8 cellular contexts compared by ENCODE assay signal in genomic region chr16:48126801-48127644, GRCh38. TPM values are rescaled to one million over a fixed set of nuclear protein-coding genes. Genes with fewer than 3 reads are reported as not detected.
DNase-seq lines count a peak whose midpoint lies in the region; ATAC-seq and TF ChIP-seq lines count a peak whose summit lies in the region.

No MANE protein-coding gene starts in this region.

- TF ChIP-seq CTCF in WTC11 (IDR thresholded peaks at IDR 0.05), result no peak

- H3K9ac ChIP-seq in Karpas-422 (ENCODE audit: low read length), result peak overlapping the region; percentile 23

- H3K4me2 ChIP-seq in Karpas-422 (ENCODE audit: low read depth, low read length, poor library complexity, severe bottlenecking), result peak overlapping the region; percentile 53

- H3K9me3 Mint-ChIP-seq in WTC11, result no peaks in the 10 kb centered on the region

- H3K79me2 ChIP-seq in Karpas-422 (ENCODE audit: low read length), result no peaks in the 10 kb centered on the region

- no peaks in the 10 kb centered on the region for H3K27me3 ChIP-seq in Karpas-422 (ENCODE audit: low read length)

- H3K27me3 Mint-ChIP-seq in WTC11 (ENCODE audit: low read depth), result no peaks in the 10 kb centered on the region

- CTCF ChIA-PET in WTC11 (lab: Charles Lee), result interaction anchor here (0.9 to 1.9 kb wide), 5 partner anchors 10 to 1090 kb away, joined by 3 to 7 read pairs (median 4); no protein-coding TSS in a partner anchor

- peak; percentile 92 for DNase-seq in AG08395 (ENCODE audit: low spot score)
- DNase-seq in Karpas-422, result peak; percentile 87
- DNase-seq in SW480 (ENCODE audit: low spot score), result peak; percentile 53
- peak; percentile 99 for DNase-seq in iris pigment epithelial cell (ENCODE audit: low read depth)
- DNase-seq in WTC11 (ENCODE audit: low spot score), result no peak
- no peak for DNase-seq in NOMO-1 treated with dmso at 0.1 percent for 144 hours (lab: John Stamatoyannopoulos, UW; ENCODE audit: unreplicated experiment)
- DNase-seq in stimulated activated CD4-positive, alpha-beta T cell treated with anti-CD3 and anti-CD28 coated beads, Interleukin-2, amount 100 ng/mL, for 24 hours, result no peak

- H3K4me3 ChIP-seq in Karpas-422 (ENCODE audit: low read length), result peak overlapping the region; percentile 30; the same call in 1 of the 2 replicates

- H3K4me3 Mint-ChIP-seq in WTC11, result no peak overlapping the region

- POLR2A ChIA-PET in WTC11 (lab: Charles Lee), result no interaction called here

- H3K4me1 Mint-ChIP-seq in WTC11, result peaks cover 9% of the 10 kb centered on the region

- H2AFZ ChIP-seq in Karpas-422 (ENCODE audit: low read length), result peak overlapping the region; percentile 19; the same call in 1 of the 2 replicates

- ATAC-seq in HG03025 (IDR thresholded peaks at IDR 0.05; ENCODE audit: low FRiP score, unreplicated experiment) (no peak), WTC11 (no peak)

- H3K36me3 ChIP-seq in Karpas-422 (ENCODE audit: insufficient read depth, low read length), result no peaks in the 10 kb centered on the region

- peaks cover 24% of the 10 kb centered on the region for H3K4me1 ChIP-seq in Karpas-422 (ENCODE audit: low read length)

- peak overlapping the region; percentile 14; the same call in 1 of the 2 replicates for H3K27ac ChIP-seq in Karpas-422 (ENCODE audit: low read length)

- H3K36me3 Mint-ChIP-seq in WTC11, result no peaks in the 10 kb centered on the region

- no peak overlapping the region for H3K27ac Mint-ChIP-seq in WTC11

- no peaks in the 10 kb centered on the region for H4K20me1 ChIP-seq in Karpas-422 (ENCODE audit: insufficient read depth, low read depth, low read length)

- H3K9me3 ChIP-seq in Karpas-422 (ENCODE audit: low read length), result no peaks in the 10 kb centered on the region

- H3K9me2 ChIP-seq in Karpas-422 (replicated peaks; ENCODE audit: insufficient read depth, low read length), result no peaks in the 10 kb centered on the region

TF ChIP-seq in WTC11, 78 proteins besides CTCF, POLR2A, EP300 and RAD21:
- TF ChIP-seq MXD4 (CRISPR knock-in tag; IDR thresholded peaks at IDR 0.05; ENCODE audit: borderline replicate concordance), result no peak
- TF ChIP-seq EMX1 (CRISPR knock-in tag; IDR thresholded peaks at IDR 0.05), result no peak
- TF ChIP-seq ZBTB21 (CRISPR knock-in tag; IDR thresholded peaks at IDR 0.05; ENCODE audit: borderline replicate concordance), result no peak
- no peak for TF ChIP-seq TP53 (CRISPR knock-in tag; IDR thresholded peaks at IDR 0.05)
- TF ChIP-seq ETV6 (CRISPR knock-in tag; IDR thresholded peaks at IDR 0.05), result no peak
- no peak for TF ChIP-seq MYBL2 (CRISPR knock-in tag; IDR thresholded peaks at IDR 0.05)
- no peak for TF ChIP-seq SP1 (CRISPR knock-in tag; conservative IDR thresholded peaks at IDR 0.05)
- TF ChIP-seq ZNF138 (CRISPR knock-in tag; conservative IDR thresholded peaks at IDR 0.05), result no peak
- TF ChIP-seq ZMAT4 (CRISPR knock-in tag; IDR thresholded peaks at IDR 0.05), result no peak
- no peak for TF ChIP-seq SMAD3 (CRISPR knock-in tag; IDR thresholded peaks at IDR 0.05; ENCODE audit: borderline replicate concordance)

RNA-seq across cellular contexts. Expression of gene ABCC12, which starts 28.8 kb away (rescaled TPM):
- total RNA-seq in Karpas-422 (2014; rRNA removed; shearing (Covaris generic); ENCODE audit: low replicate concordance), result 0.04 and 0.86 TPM in 2 replicates
- total RNA-seq in WTC11 (2021), result not detected in 3 replicates

Comparison
In these comparisons a context has a peak if more than half of its experiments do, and no peak if none do; other contexts are left out.
1. DNase-seq: peak in AG08395 (single experiment), Karpas-422 (single experiment), SW480 (single experiment) and iris pigment epithelial cell (single experiment); none in WTC11 (single experiment), NOMO-1 treated with dmso at 0.1 percent for 144 hours (single experiment) and stimulated activated CD4-positive, alpha-beta T cell treated with anti-CD3 and anti-CD28 coated beads, Interleukin-2, amount 100 ng/mL, for 24 hours (0 of 2).